ENCODE assay signal across 17 cellular contexts in the genomic region with DNA sequence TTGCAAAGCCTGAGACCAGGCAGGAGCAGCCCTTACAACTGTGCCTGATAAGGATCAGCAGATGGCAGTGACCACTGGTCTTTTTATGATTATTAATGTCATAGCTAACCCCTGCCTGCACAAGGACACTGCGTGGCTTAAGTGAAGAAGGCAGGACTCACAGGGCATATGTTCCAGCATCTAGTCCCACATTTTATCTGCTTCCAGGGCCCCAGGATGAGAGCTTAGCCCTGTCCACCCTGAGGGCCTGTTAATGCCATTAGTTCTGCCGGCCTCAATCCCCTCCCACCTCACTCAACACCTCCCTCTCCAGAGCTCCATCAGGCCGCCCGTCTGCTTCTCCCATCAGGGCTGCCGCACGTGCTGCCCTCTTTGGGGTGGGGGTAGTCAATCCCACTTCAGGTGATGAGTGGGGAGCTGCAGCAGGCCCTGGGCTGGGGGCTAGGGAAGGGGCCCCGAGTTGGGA. TPM values are rescaled to one million over a fixed set of nuclear protein-coding genes. Genes with fewer than 3 reads are reported as not detected.
"Had no signal": no experiment of that assay in that cellular context is flagged by ENCODE, and none has a peak within 500 bp of the region (broad histone marks: within the 10 kb centered on the region; RNA-seq: fewer than 3 reads in every experiment).

No MANE protein-coding gene starts in this region.

- H3K27ac ChIP-seq: body of pancreas, dorsolateral prefrontal cortex, epithelial cell of prostate, foreskin keratinocyte, left ventricle myocardium inferior, neutrophil, parathyroid adenoma, thyroid gland had no signal

- H3K27me3 ChIP-seq: body of pancreas, neutrophil, thyroid gland had no signal

- H3K36me3 ChIP-seq: left ventricle myocardium inferior, neutrophil, thyroid gland had no signal

- DNase-seq: activated naive CD4-positive, alpha-beta T cell treated with Interleukin-2 at 50 U/mL for 16 hours; activated naive CD8-positive, alpha-beta T cell treated with anti-CD3 and anti-CD28 coated beads, Interleukin-2, amount 10 ng/mL, durations not matched to agents 7 days and 5 days; activated T-cell treated with anti-CD3 and anti-CD28 coated beads for 4 hours; body of pancreas; dorsolateral prefrontal cortex; endodermal cell; foreskin keratinocyte; left ventricle myocardium inferior; mesenchymal stem cell; naive thymus-derived CD8-positive, alpha-beta T cell; stimulated activated CD8-positive, alpha-beta memory T cell treated with anti-CD3 and anti-CD28 coated beads, Interleukin-4, amount 100 ng/mL, for 48 hours; stimulated activated naive CD4-positive, alpha-beta T cell; SW 1271; thyroid gland had no signal

- H3K9ac ChIP-seq: parathyroid adenoma had no signal

- H3K4me3 ChIP-seq: body of pancreas, dorsolateral prefrontal cortex, left ventricle myocardium inferior, thyroid gland had no signal

- H3K79me2 ChIP-seq: parathyroid adenoma had no signal

- H3K9me3 ChIP-seq: body of pancreas, neutrophil, thyroid gland had no signal

- H3K4me1 ChIP-seq: body of pancreas, foreskin keratinocyte, parathyroid adenoma, thyroid gland had no signal

- H2AFZ ChIP-seq: parathyroid adenoma had no signal

RNA-seq across cellular contexts. Expression of a gene that starts 33.1 kb away (rescaled TPM):
- polyA plus RNA-seq: foreskin keratinocyte had no signal
